ENCODE assay signal across 2 cellular contexts in genomic region chr14:102418169-102418852, GRCh38.
TF ChIP-seq lines count a peak whose summit lies in the region.

No MANE protein-coding gene starts in this region.

TF ChIP-seq in GM23338, 12 proteins besides CTCF, POLR2A, EP300 and RAD21:
- TF ChIP-seq ZNF114 (CRISPR knock-in tag; IDR thresholded peaks at IDR 0.05) (no peak), REST (IDR thresholded peaks at IDR 0.05; ENCODE audit: unreplicated experiment) (no peak), ETS1 (IDR thresholded peaks at IDR 0.05) (no peak), ZNF331 (CRISPR knock-in tag; IDR thresholded peaks at IDR 0.05; ENCODE audit: low read depth) (no peak), EZH2 (IDR thresholded peaks at IDR 0.05; ENCODE audit: low read depth, unreplicated experiment) (no peak), POLR2AphosphoS5 (IDR thresholded peaks at IDR 0.05; ENCODE audit: low read depth) (no peak), STAT1 (IDR thresholded peaks at IDR 0.05; ENCODE audit: unreplicated experiment) (no peak), JUNB (IDR thresholded peaks at IDR 0.05; ENCODE audit: unreplicated experiment) (no peak)

TF ChIP-seq in K562, 482 proteins besides CTCF, POLR2A, EP300 and RAD21:
- TF ChIP-seq TAL1 (IDR thresholded peaks at IDR 0.05) (0 out of 2 replicates have a peak, but pooled peaks have one; percentile 8), TFAM (CRISPR knock-in tag; conservative IDR thresholded peaks at IDR 0.05) (no peak), NRF1 (conservative IDR thresholded peaks at IDR 0.05 in 1 of 2, IDR thresholded peaks at IDR 0.05 in 1 of 2) (peak in 1 of 2 experiments; percentile 42; a peak in 1 of 4 replicates), ELF2 (CRISPR knock-in tag; IDR thresholded peaks at IDR 0.05) (no peak), CBFA2T2 (conservative IDR thresholded peaks at IDR 0.05) (peak; percentile 33; the same call in 1 of the 2 replicates), CBFA2T3 (IDR thresholded peaks at IDR 0.05) (peak; percentile 46)
TF ChIP-seq in K562: peak in this region for 4.
